Comparison of ENCODE assay signal across 8 cellular contexts in genomic region chr17:2402517-2402916, GRCh38. TPM values are rescaled to one million over a fixed set of nuclear protein-coding genes. Genes with fewer than 3 reads are reported as not detected.
A peak's percentile ranks its signal among the peaks of the same experiment; 100 is the strongest.
DNase-seq lines count a peak whose midpoint lies in the region; ATAC-seq and TF ChIP-seq lines count a peak whose summit lies in the region.

No MANE protein-coding gene starts in this region.

- no peak for TF ChIP-seq RAD21 in Ishikawa (IDR thresholded peaks at IDR 0.05; ENCODE audit: low read depth)

- peak overlapping the region; percentile 81 for H3K27ac ChIP-seq in muscle layer of duodenum (ENCODE audit: low read length)

- POLR2A ChIA-PET in AG04449 (lab: Yijun Ruan, JAX) = no interaction called here

- H3K36me3 ChIP-seq in muscle layer of duodenum (ENCODE audit: control insufficient read depth in 1 of 2, insufficient read depth in 2 of 2, low read length in 2 of 2) = peaks cover 0 to 22% of the 10 kb centered on the region in 2 donors

- no peaks in the 10 kb centered on the region for H3K36me3 Mint-ChIP-seq in chondrocyte (ENCODE audit: low read depth)

- ATAC-seq in HG02571 (IDR thresholded peaks at IDR 0.05; ENCODE audit: unreplicated experiment) = no peak

- no peak for TF ChIP-seq EP300 in Ishikawa (IDR thresholded peaks at IDR 0.05; ENCODE audit: borderline replicate concordance)

- no peaks in the 10 kb centered on the region for H3K9me3 Mint-ChIP-seq in chondrocyte (ENCODE audit: low read depth)

- DNase-seq in AG04449 (ENCODE audit: low read depth, low spot score) = no peak
- no peak for DNase-seq in chondrocyte (ENCODE audit: low spot score)
- DNase-seq in SIG-M5 (lab: John Stamatoyannopoulos, UW) = no peak
- DNase-seq in KG1 (lab: John Stamatoyannopoulos, UW) = no peak
- no peak for DNase-seq in NCI-H2227 (lab: John Stamatoyannopoulos, UW; ENCODE audit: unreplicated experiment)

- CTCF ChIA-PET in AG04449 (lab: Yijun Ruan, JAX) = interaction anchor here (7.3 to 23.1 kb wide), 2 partner anchors 12 to 19 kb away, joined by 104 to 871 read pairs; no protein-coding TSS in a partner anchor

- peaks cover 62% of the 10 kb centered on the region for H3K4me1 Mint-ChIP-seq in chondrocyte (ENCODE audit: low read depth)

- peak overlapping the region; percentile 82 for H3K27ac Mint-ChIP-seq in chondrocyte (ENCODE audit: unreplicated experiment)

- peak overlapping the region; percentile 67 for H3K4me3 Mint-ChIP-seq in chondrocyte (ENCODE audit: unreplicated experiment)

- H3K9me3 ChIP-seq in muscle layer of duodenum (ENCODE audit: control insufficient read depth in 1 of 2, low read length in 2 of 2) = no peaks in the 10 kb centered on the region

- H3K4me3 ChIP-seq in AG04449 (ENCODE audit: low read depth, low read length) (peak overlapping the region; percentile 56), muscle layer of duodenum (ENCODE audit: low read depth in 1 of 2, low read length in 2 of 2) (peak overlapping the region; percentile 57 to 59)

- no peaks in the 10 kb centered on the region for H3K27me3 Mint-ChIP-seq in chondrocyte (ENCODE audit: low read depth)

- TF ChIP-seq CTCF in AG04449 (IDR thresholded peaks at IDR 0.05; ENCODE audit: insufficient read depth, low read length, missing control alignments) = no peak
- no peak for TF ChIP-seq CTCF in chondrocyte (IDR thresholded peaks at IDR 0.05)

- H3K4me1 ChIP-seq in muscle layer of duodenum (ENCODE audit: control insufficient read depth in 1 of 2, insufficient read depth in 2 of 2, low read length in 2 of 2) = peaks cover 43 to 60% of the 10 kb centered on the region in 2 donors

- no peaks in the 10 kb centered on the region for H3K27me3 ChIP-seq in muscle layer of duodenum (ENCODE audit: low read depth, low read length)

TF ChIP-seq in Ishikawa, 13 proteins besides CTCF, POLR2A, EP300 and RAD21:
- TF ChIP-seq FOXM1 (IDR thresholded peaks at IDR 0.05; ENCODE audit: borderline replicate concordance, low read depth) (0 out of 2 replicates have a peak, but pooled peaks have one; percentile 4), TAF1 (IDR thresholded peaks at IDR 0.05; ENCODE audit: low read depth) (no peak)

RNA-seq across cellular contexts. Expression of gene MNT, which starts 1.7 kb away (rescaled TPM):
- 22.7 to 29.8 TPM (median 29.4 TPM) in 3 replicates for total RNA-seq in chondrocyte
